In the genomic region with DNA sequence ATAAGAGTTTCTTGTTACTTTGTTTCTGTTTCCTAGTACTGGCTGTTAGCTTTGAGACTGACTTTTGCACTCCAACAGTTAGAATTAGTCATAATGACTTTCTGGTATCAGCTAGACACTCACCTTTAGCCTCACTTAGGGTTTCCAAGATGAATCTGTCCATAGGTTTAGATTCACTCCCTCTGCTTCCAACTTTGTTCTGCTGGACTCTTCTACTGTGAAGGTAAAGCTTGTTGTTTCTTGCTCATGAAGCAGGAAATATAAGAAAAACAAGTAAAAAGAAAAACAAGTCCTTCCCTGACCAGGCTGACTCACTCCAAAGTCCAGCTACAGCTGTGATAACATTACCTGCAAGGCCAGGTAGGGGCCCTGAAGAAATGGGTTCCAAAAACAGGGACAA, we compare ENCODE assay signal across 11 cellular contexts.
DNase-seq lines count a peak whose midpoint lies in the region; ATAC-seq and TF ChIP-seq lines count a peak whose summit lies in the region.
"Had no signal": no experiment of that assay in that cellular context is flagged by ENCODE, and none has a peak within 500 bp of the region (broad histone marks: within the 10 kb centered on the region; RNA-seq: fewer than 3 reads in every experiment).

No MANE protein-coding gene starts in this region.

- H3K9me3 ChIP-seq in T-helper 17 cell (ENCODE audit: control insufficient read depth, low read length, poor library complexity, severe bottlenecking) (no peaks in the 10 kb centered on the region), ovary (no peaks in the 10 kb centered on the region)

- TF ChIP-seq POLR2A in ovary (IDR thresholded peaks at IDR 0.05): no peak

- H3K27me3 ChIP-seq in ovary: no peaks in the 10 kb centered on the region

- H3K27ac ChIP-seq in ovary: no peak overlapping the region

- no peaks in the 10 kb centered on the region for H3K27me3 Mint-ChIP-seq in activated CD4-positive, alpha-beta T cell treated with anti-CD3 and anti-CD28 coated beads, Interleukin-2, amount 10 ng/mL, durations not matched to agents 24 days and 14 days
- H3K27me3 Mint-ChIP-seq in T-helper 17 cell: no peaks in the 10 kb centered on the region
- no peaks in the 10 kb centered on the region for H3K27me3 Mint-ChIP-seq in stimulated activated naive CD8-positive, alpha-beta T cell treated with anti-CD3 and anti-CD28 coated beads, Interleukin-15, amount 100 ng/mL, for 72 hours

- intact Hi-C loops in activated CD4-positive, alpha-beta T cell treated with anti-CD3 and anti-CD28 coated beads, Interleukin-2, amount 10 ng/mL, durations not matched to agents 24 days and 14 days (cut with micrococcal nuclease): loop anchor here (5.0 kb wide), 2 partner anchors 55 to 160 kb away; a partner anchor contains a TSS
- intact Hi-C loops in ovary (cut with DNase I): no loop called here

- H3K4me1 Mint-ChIP-seq in activated CD4-positive, alpha-beta T cell treated with anti-CD3 and anti-CD28 coated beads, Interleukin-2, amount 10 ng/mL, durations not matched to agents 24 days and 14 days: peaks cover 44% of the 10 kb centered on the region
- H3K4me1 Mint-ChIP-seq in T-helper 17 cell: peaks cover 21% of the 10 kb centered on the region
- peaks cover 59% of the 10 kb centered on the region for H3K4me1 Mint-ChIP-seq in stimulated activated naive CD8-positive, alpha-beta T cell treated with anti-CD3 and anti-CD28 coated beads, Interleukin-15, amount 100 ng/mL, for 72 hours

- ATAC-seq in T-helper 17 cell: no peak
- ATAC-seq in stimulated activated naive CD8-positive, alpha-beta T cell treated with anti-CD3 and anti-CD28 coated beads, Interleukin-15, amount 100 ng/mL, for 72 hours: peak; percentile 53
- ATAC-seq in GM19324 (IDR thresholded peaks at IDR 0.05; ENCODE audit: low FRiP score, unreplicated experiment): no peak

- no peak for DNase-seq in activated CD4-positive, alpha-beta T cell treated with anti-CD3 and anti-CD28 coated beads, Interleukin-2, amount 10 ng/mL, durations not matched to agents 24 days and 14 days
- DNase-seq in activated CD4-positive, alpha-beta T cell treated with anti-CD3 and anti-CD28 coated beads, Interleukin-2, amount 50 U/mL, for 1 hour: no peak
- DNase-seq in T-helper 17 cell: no peak
- peak; percentile 10 for DNase-seq in epithelial cell of proximal tubule (ENCODE audit: low read depth)
- DNase-seq in stimulated activated naive CD8-positive, alpha-beta T cell treated with anti-CD3 and anti-CD28 coated beads, Interleukin-15, amount 100 ng/mL, for 72 hours: no peak
- no peak for DNase-seq in ovary
- DNase-seq in KBM-7: no peak
- DNase-seq: ACHN; activated T-cell treated with anti-CD3 and anti-CD28 coated beads, Interleukin-2, amount 50 U/mL, for 48 hours; NCI-H187 treated with DMSO at 0.1 percent for 48 hours had no signal

- peak overlapping the region; percentile 91 for H3K4me3 Mint-ChIP-seq in activated CD4-positive, alpha-beta T cell treated with anti-CD3 and anti-CD28 coated beads, Interleukin-2, amount 10 ng/mL, durations not matched to agents 24 days and 14 days
- peak overlapping the region; percentile 93 for H3K4me3 Mint-ChIP-seq in T-helper 17 cell
- H3K4me3 Mint-ChIP-seq in stimulated activated naive CD8-positive, alpha-beta T cell treated with anti-CD3 and anti-CD28 coated beads, Interleukin-15, amount 100 ng/mL, for 72 hours: peak overlapping the region; percentile 46 to 85

- H3K4me3 ChIP-seq in epithelial cell of proximal tubule (ENCODE audit: low read depth, low read length) (peak overlapping the region; percentile 72), ovary (no peak overlapping the region)

- H3K36me3 Mint-ChIP-seq in activated CD4-positive, alpha-beta T cell treated with anti-CD3 and anti-CD28 coated beads, Interleukin-2, amount 10 ng/mL, durations not matched to agents 24 days and 14 days (ENCODE audit: low read depth): peaks cover 3% of the 10 kb centered on the region
- H3K36me3 Mint-ChIP-seq in T-helper 17 cell (ENCODE audit: low read depth): peaks cover 2% of the 10 kb centered on the region

- peak overlapping the region; percentile 93 for H3K27ac Mint-ChIP-seq in activated CD4-positive, alpha-beta T cell treated with anti-CD3 and anti-CD28 coated beads, Interleukin-2, amount 10 ng/mL, durations not matched to agents 24 days and 14 days
- peak overlapping the region; percentile 95 for H3K27ac Mint-ChIP-seq in T-helper 17 cell
- H3K27ac Mint-ChIP-seq in stimulated activated naive CD8-positive, alpha-beta T cell treated with anti-CD3 and anti-CD28 coated beads, Interleukin-15, amount 100 ng/mL, for 72 hours: peak overlapping the region; percentile 21 to 97

- TF ChIP-seq CTCF in epithelial cell of proximal tubule (conservative IDR thresholded peaks at IDR 0.05; ENCODE audit: low read depth, low read length) (no peak), ovary (IDR thresholded peaks at IDR 0.05) (no peak)

- no peaks in the 10 kb centered on the region for H3K4me1 ChIP-seq in ovary (ENCODE audit: insufficient read depth)

- no peaks in the 10 kb centered on the region for H3K36me3 ChIP-seq in ovary

- TF ChIP-seq EP300 in ovary (IDR thresholded peaks at IDR 0.05): no peak

- H3K9me3 Mint-ChIP-seq in activated CD4-positive, alpha-beta T cell treated with anti-CD3 and anti-CD28 coated beads, Interleukin-2, amount 10 ng/mL, durations not matched to agents 24 days and 14 days: no peaks in the 10 kb centered on the region
- no peaks in the 10 kb centered on the region for H3K9me3 Mint-ChIP-seq in stimulated activated naive CD8-positive, alpha-beta T cell treated with anti-CD3 and anti-CD28 coated beads, Interleukin-15, amount 100 ng/mL, for 72 hours

- in situ Hi-C loops in KBM-7 (cut with MboI; ENCODE audit: low pct_unique_long_range_greater_than_20kb, low sequenced_read_pairs): no loop called here
